8 cellular contexts compared by ENCODE assay signal in the genomic region with DNA sequence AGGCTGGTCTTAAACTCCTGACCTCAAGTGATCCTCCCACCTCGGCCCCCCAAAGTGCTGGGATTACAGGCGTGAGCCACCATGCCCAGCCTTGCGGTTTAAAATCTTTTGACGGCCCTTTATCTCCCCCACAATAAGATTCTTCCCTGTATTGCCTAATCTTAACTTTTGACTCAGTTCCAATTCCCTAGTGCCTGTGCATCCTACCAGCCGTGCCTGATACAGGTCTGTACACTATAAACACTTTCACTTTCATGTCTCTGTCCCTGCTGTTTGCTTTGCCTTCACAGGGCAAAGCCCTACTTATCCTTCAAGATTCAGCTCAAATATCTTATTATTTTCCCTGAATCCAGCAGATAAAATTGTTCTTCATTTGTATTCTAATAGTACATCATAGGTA.
A peak's percentile ranks its signal among the peaks of the same experiment; 100 is the strongest.
DNase-seq lines count a peak whose midpoint lies in the region; ATAC-seq lines count a peak whose summit lies in the region.

No MANE protein-coding gene starts in this region.

- intact Hi-C loops in activated CD4-positive, alpha-beta T cell treated with anti-CD3 and anti-CD28 coated beads for 36 hours (cut with DNase I, micrococcal nuclease): loop anchor here (5.0 to 10.0 kb wide), 2 partner anchors 68 to 76 kb away; a partner anchor contains a TSS

- peak; percentile 6 for DNase-seq in activated CD4-positive, alpha-beta T cell treated with anti-CD3 and anti-CD28 coated beads for 36 hours
- no peak for DNase-seq in activated CD4-positive, alpha-beta T cell treated with anti-CD3 and anti-CD28 coated beads for 1 hour
- DNase-seq in effector memory CD8-positive, alpha-beta T cell: no peak
- DNase-seq in smooth muscle cell of the brain vasculature (ENCODE audit: low read depth, low spot score) (peak; percentile 13), T-helper 9 cell (no peak), NOMO-1 treated with DMSO at 0.1 percent for 48 hours (lab: John Stamatoyannopoulos, UW; ENCODE audit: unreplicated experiment) (no peak)
- DNase-seq in activated CD8-positive, alpha-beta memory T cell treated with anti-CD3 and anti-CD28 coated beads, Interleukin-2, amount 50 U/mL, for 4 hours: no peak

- CTCF ChIA-PET in activated CD4-positive, alpha-beta T cell treated with anti-CD3 and anti-CD28 coated beads for 36 hours (lab: Charles Lee): no interaction called here

- no peaks in the 10 kb centered on the region for H3K27me3 Mint-ChIP-seq in activated CD4-positive, alpha-beta T cell treated with anti-CD3 and anti-CD28 coated beads for 36 hours
- no peaks in the 10 kb centered on the region for H3K27me3 Mint-ChIP-seq in effector memory CD8-positive, alpha-beta T cell

- H3K4me1 Mint-ChIP-seq in activated CD4-positive, alpha-beta T cell treated with anti-CD3 and anti-CD28 coated beads for 36 hours: peaks cover 18% of the 10 kb centered on the region
- peaks cover 7 to 24% of the 10 kb centered on the region in 2 donors for H3K4me1 Mint-ChIP-seq in effector memory CD8-positive, alpha-beta T cell (ENCODE audit: low read depth in 2 of 2)

- H3K36me3 Mint-ChIP-seq in activated CD4-positive, alpha-beta T cell treated with anti-CD3 and anti-CD28 coated beads for 36 hours (ENCODE audit: low read depth): peaks cover 10% of the 10 kb centered on the region
- peaks cover 21% of the 10 kb centered on the region for H3K36me3 Mint-ChIP-seq in effector memory CD8-positive, alpha-beta T cell (ENCODE audit: insufficient read depth)

- POLR2A ChIA-PET in activated CD4-positive, alpha-beta T cell treated with anti-CD3 and anti-CD28 coated beads for 36 hours (lab: Charles Lee): no interaction called here

- H3K4me3 Mint-ChIP-seq in activated CD4-positive, alpha-beta T cell treated with anti-CD3 and anti-CD28 coated beads for 36 hours: no peak overlapping the region
- peak overlapping the region in 1 of 2 donors; percentile 25 for H3K4me3 Mint-ChIP-seq in effector memory CD8-positive, alpha-beta T cell

- peak; percentile 57 for ATAC-seq in activated CD4-positive, alpha-beta T cell treated with anti-CD3 and anti-CD28 coated beads for 36 hours
- ATAC-seq in HG03457 (IDR thresholded peaks at IDR 0.05; ENCODE audit: unreplicated experiment): peak; percentile 60
- ATAC-seq in effector memory CD8-positive, alpha-beta T cell (replicated peaks): no peak

- peak overlapping the region; percentile 37 for H3K27ac Mint-ChIP-seq in activated CD4-positive, alpha-beta T cell treated with anti-CD3 and anti-CD28 coated beads for 36 hours
- H3K27ac Mint-ChIP-seq in effector memory CD8-positive, alpha-beta T cell: peak overlapping the region; percentile 47 to 66

- H3K9me3 Mint-ChIP-seq in activated CD4-positive, alpha-beta T cell treated with anti-CD3 and anti-CD28 coated beads for 36 hours (ENCODE audit: low read depth): no peaks in the 10 kb centered on the region
- H3K9me3 Mint-ChIP-seq in effector memory CD8-positive, alpha-beta T cell: no peaks in the 10 kb centered on the region

Comparison
In these comparisons a context has a peak if more than half of its experiments do, and no peak if none do; other contexts are left out.
1. DNase-seq: peak in activated CD4-positive, alpha-beta T cell treated with anti-CD3 and anti-CD28 coated beads for 36 hours (single experiment) and smooth muscle cell of the brain vasculature (single experiment); none in activated CD4-positive, alpha-beta T cell treated with anti-CD3 and anti-CD28 coated beads for 1 hour (single experiment), effector memory CD8-positive, alpha-beta T cell (0 of 3), activated CD8-positive, alpha-beta memory T cell treated with anti-CD3 and anti-CD28 coated beads, Interleukin-2, amount 50 U/mL, for 4 hours (single experiment), T-helper 9 cell (single experiment) and NOMO-1 treated with DMSO at 0.1 percent for 48 hours (single experiment).